Comparison of ENCODE assay signal across 19 cellular contexts in the genomic region with DNA sequence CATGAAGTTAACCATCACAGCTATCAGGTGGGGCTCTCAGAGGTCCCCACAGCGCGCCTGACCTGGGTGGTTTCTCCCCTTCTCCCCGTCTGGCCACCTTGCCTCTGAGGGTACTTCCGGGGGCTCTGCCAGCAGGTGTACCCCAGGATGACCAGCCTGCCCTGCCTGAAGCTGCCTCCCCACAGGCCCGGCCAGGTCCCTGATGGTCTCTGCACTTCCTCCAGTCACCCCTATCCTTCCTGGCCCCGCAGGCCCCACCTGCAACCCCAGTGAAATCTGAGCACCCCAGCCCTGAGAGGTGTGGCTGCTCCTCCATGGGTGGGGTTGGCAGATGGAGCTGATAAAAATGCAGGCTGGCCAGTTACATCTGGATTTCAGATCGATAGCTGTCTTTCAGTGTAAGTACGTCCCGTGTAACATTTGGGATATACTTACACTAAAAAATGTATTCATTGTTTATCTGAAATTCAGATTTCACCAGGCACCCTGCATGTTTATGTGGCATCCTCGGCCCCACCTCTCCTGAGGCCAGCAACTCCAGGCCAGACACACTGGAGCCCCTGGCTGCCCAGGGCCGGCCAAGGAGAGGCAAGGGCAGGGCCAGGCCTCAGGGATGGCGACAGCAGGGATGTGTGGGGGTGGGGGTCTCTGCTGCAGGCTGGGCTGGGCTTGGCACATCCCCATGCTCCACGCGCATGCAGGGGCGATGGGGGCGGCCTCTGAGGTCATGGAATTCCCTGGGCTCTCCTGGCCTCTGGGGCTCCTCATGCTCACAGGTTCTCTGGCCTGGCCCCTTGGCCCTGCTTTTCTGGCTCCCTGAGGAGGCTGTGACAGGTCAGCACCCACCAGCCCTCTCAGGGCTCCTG. TPM values are rescaled to one million over a fixed set of nuclear protein-coding genes. Genes with fewer than 3 reads are reported as not detected.
"Had no signal": no experiment of that assay in that cellular context is flagged by ENCODE, and none has a peak within 500 bp of the region (broad histone marks: within the 10 kb centered on the region; RNA-seq: fewer than 3 reads in every experiment).

No MANE protein-coding gene starts in this region.

- H3K36me3 ChIP-seq: esophagus squamous epithelium, gastrocnemius medialis, left lung, tibial nerve, uterus had no signal

- DNase-seq: cerebellar nuclear complex, esophagus squamous epithelium, hippocampal formation had no signal

- H3K27me3 ChIP-seq: left lung, tibial nerve, uterus had no signal

- H3K4me1 ChIP-seq: esophagus squamous epithelium, gastrocnemius medialis, left lung, tibial nerve, uterus had no signal

- H3K9me3 ChIP-seq: esophagus squamous epithelium, gastrocnemius medialis, left lung, tibial nerve, uterus had no signal

- H3K4me3 ChIP-seq: coronary artery, esophagus squamous epithelium, gastrocnemius medialis, left lung, tibial nerve, uterus had no signal

- ATAC-seq: activated CD4-positive, alpha-beta T cell treated with anti-CD3 and anti-CD28 coated beads for 36 hours; gastrocnemius medialis; left lung; stimulated activated naive CD8-positive, alpha-beta T cell treated with anti-CD3 and anti-CD28 coated beads, Interleukin-15, amount 100 ng/mL, for 72 hours; T-cell; WTC11 had no signal

- FAIRE-seq: bronchial epithelial cell, TTC549 had no signal

- H3K27ac ChIP-seq: coronary artery, esophagus squamous epithelium, gastrocnemius medialis, left lung, tibial nerve, uterus had no signal

RNA-seq across cellular contexts. Expression of gene KRTAP10-1, which starts 59.6 kb away (rescaled TPM):
- total RNA-seq: activated CD4-positive, alpha-beta T cell treated with anti-CD3 and anti-CD28 coated beads for 36 hours; activated naive CD4-positive, alpha-beta T cell treated with anti-CD3 and anti-CD28 coated beads for 36 hours; bronchial epithelial cell; esophagus squamous epithelium; gastrocnemius medialis; left lung; mucosa of gallbladder; neural crest cell; omental fat pad; progenitor cell of endocrine pancreas; T-cell; tibial nerve; uterus; WTC11 had no signal
